26 cellular contexts compared by ENCODE assay signal in genomic region chr7:107686816-107687387, GRCh38. TPM values are rescaled to one million over a fixed set of nuclear protein-coding genes. Genes with fewer than 3 reads are reported as not detected.
"Had no signal": no experiment of that assay in that cellular context is flagged by ENCODE, and none has a peak within 500 bp of the region (broad histone marks: within the 10 kb centered on the region; RNA-seq: fewer than 3 reads in every experiment).

No MANE protein-coding gene starts in this region.

- DNase-seq: activated CD4-positive, alpha-beta memory T cell treated with anti-CD3 and anti-CD28 coated beads for 36 hours; activated CD4-positive, alpha-beta T cell treated with anti-CD3 and anti-CD28 coated beads, Interleukin-2, amount 10 ng/mL, durations not matched to agents 7 days and 5 days; activated CD4-positive, CD25-positive, alpha-beta regulatory T cell; activated CD8-positive, alpha-beta memory T cell treated with anti-CD3 and anti-CD28 coated beads for 24 hours; activated gamma-delta T cell treated with Interleukin-2 at 50 U/mL for 16 hours; activated naive CD4-positive, alpha-beta T cell treated with anti-CD3 and anti-CD28 coated beads, Interleukin-2, amount 50 U/mL, for 16 hours; activated naive CD8-positive, alpha-beta T cell treated with anti-CD3 and anti-CD28 coated beads, Interleukin-2, amount 10 ng/mL, durations not matched to agents 7 days and 5 days; activated T-cell treated with anti-CD3 and anti-CD28 coated beads, Interleukin-2, amount 50 U/mL, for 4 hours; adrenal gland; anterior cingulate cortex; body of pancreas; NCI-H1105; NCI-H1436 treated with DMSO at 0.1 percent for 48 hours; NCI-H187; NCI-H2081; NCI-H510A treated with DMSO at 0.1 percent for 48 hours; NCI-H69; NK-92 treated with Interleukin-12 subunit alpha and Interleukin-12 subunit beta, amount 100 ng/mL, for 24 hours; SHP77 had no signal

- H3K4me3 ChIP-seq: adrenal gland, body of pancreas, MG63, SJSA1 had no signal

- H3K36me3 ChIP-seq: adrenal gland, MG63, SJSA1 had no signal

- H3K27me3 Mint-ChIP-seq: activated CD4-positive, alpha-beta T cell treated with anti-CD3 and anti-CD28 coated beads, Interleukin-2, amount 10 ng/mL, durations not matched to agents 7 days and 5 days had no signal

- H3K27me3 ChIP-seq: adrenal gland, MG63, SJSA1 had no signal

- ATAC-seq: activated T-cell treated with anti-CD3 and anti-CD28 coated beads, Interleukin-2, amount 50 U/mL, for 4 hours; body of pancreas; SK-N-SH treated with all-trans-retinoic acid at 6 μM for 48 hours had no signal

- H3K27ac ChIP-seq: adrenal gland, body of pancreas, SJSA1, VCaP had no signal

- H3K4me3 Mint-ChIP-seq: activated CD4-positive, alpha-beta memory T cell treated with anti-CD3 and anti-CD28 coated beads for 36 hours; activated CD4-positive, alpha-beta T cell treated with anti-CD3 and anti-CD28 coated beads, Interleukin-2, amount 10 ng/mL, durations not matched to agents 7 days and 5 days; activated naive CD8-positive, alpha-beta T cell treated with anti-CD3 and anti-CD28 coated beads, Interleukin-2, amount 10 ng/mL, durations not matched to agents 7 days and 5 days; activated T-cell treated with anti-CD3 and anti-CD28 coated beads, Interleukin-2, amount 50 U/mL, for 4 hours had no signal

- H3K9me3 ChIP-seq: adrenal gland, body of pancreas, MG63 had no signal

- FAIRE-seq: bronchial epithelial cell had no signal

- H3K9me3 Mint-ChIP-seq: activated CD4-positive, alpha-beta memory T cell treated with anti-CD3 and anti-CD28 coated beads for 36 hours; activated CD4-positive, alpha-beta T cell treated with anti-CD3 and anti-CD28 coated beads, Interleukin-2, amount 10 ng/mL, durations not matched to agents 7 days and 5 days; activated naive CD8-positive, alpha-beta T cell treated with anti-CD3 and anti-CD28 coated beads, Interleukin-2, amount 10 ng/mL, durations not matched to agents 7 days and 5 days; activated T-cell treated with anti-CD3 and anti-CD28 coated beads, Interleukin-2, amount 50 U/mL, for 4 hours; activated T-helper 2 cell treated with anti-CD3 and anti-CD28 coated beads, Interferon-gamma antibody, Interleukin-2, Interleukin-4, amounts not matched to agents 10 μg/mL and 5 μg/mL and 100 μg/mL, durations not matched to agents 14 hours and 24 hours and 36 hours had no signal

- H3K27ac Mint-ChIP-seq: activated CD4-positive, alpha-beta memory T cell treated with anti-CD3 and anti-CD28 coated beads for 36 hours; activated CD4-positive, alpha-beta T cell treated with anti-CD3 and anti-CD28 coated beads, Interleukin-2, amount 10 ng/mL, durations not matched to agents 7 days and 5 days; activated T-helper 2 cell treated with anti-CD3 and anti-CD28 coated beads, Interferon-gamma antibody, Interleukin-2, Interleukin-4, amounts not matched to agents 10 μg/mL and 5 μg/mL and 100 μg/mL, durations not matched to agents 14 hours and 24 hours and 36 hours had no signal

- H3K4me1 ChIP-seq: body of pancreas had no signal

- H3K36me3 Mint-ChIP-seq: activated naive CD8-positive, alpha-beta T cell treated with anti-CD3 and anti-CD28 coated beads, Interleukin-2, amount 10 ng/mL, durations not matched to agents 7 days and 5 days had no signal

RNA-seq across cellular contexts. Expression of gene SLC26A4, which starts 26.3 kb away (rescaled TPM):
- total RNA-seq: PC-3 had no signal
